8 cellular contexts compared by ENCODE assay signal in the genomic region with DNA sequence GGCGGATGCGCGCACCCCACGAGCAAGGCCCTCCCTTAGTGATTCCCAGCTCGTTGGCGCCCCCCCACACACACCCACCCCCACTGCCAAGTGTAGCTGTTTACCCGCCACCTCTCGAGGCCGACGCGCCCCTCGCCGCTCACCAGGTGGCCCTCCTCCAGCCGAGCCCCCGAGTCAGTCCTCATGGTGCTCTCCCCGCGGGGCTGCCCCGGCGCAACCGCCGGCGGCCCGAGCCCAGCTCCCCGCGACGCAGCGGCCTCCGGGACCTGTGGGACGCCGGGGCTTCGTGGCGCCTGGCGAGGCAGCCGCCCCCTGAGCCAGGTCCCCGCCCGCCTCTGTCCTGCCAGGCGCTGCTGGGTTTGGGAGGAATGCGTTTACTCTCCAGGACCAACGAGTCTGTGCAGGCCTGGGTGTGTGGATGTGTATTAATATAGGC. TPM values are rescaled to one million over a fixed set of nuclear protein-coding genes. Genes with fewer than 3 reads are reported as not detected.
DNase-seq lines count a peak whose midpoint lies in the region; ATAC-seq, FAIRE-seq and TF ChIP-seq lines count a peak whose summit lies in the region.

A gene with protein sequence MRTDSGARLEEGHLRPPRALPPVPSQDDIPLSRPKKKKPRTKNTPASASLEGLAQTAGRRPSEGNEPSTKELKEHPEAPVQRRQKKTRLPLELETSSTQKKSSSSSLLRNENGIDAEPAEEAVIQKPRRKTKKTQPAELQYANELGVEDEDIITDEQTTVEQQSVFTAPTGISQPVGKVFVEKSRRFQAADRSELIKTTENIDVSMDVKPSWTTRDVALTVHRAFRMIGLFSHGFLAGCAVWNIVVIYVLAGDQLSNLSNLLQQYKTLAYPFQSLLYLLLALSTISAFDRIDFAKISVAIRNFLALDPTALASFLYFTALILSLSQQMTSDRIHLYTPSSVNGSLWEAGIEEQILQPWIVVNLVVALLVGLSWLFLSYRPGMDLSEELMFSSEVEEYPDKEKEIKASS (minus strand): TSS at position 288 of the 436 bp plus-strand sequence. CDS start 103 bp downstream, at position 185.

- peak; percentile 41 for ATAC-seq in HG02943 (IDR thresholded peaks at IDR 0.05; ENCODE audit: low read depth, unreplicated experiment)

- 0% methylated on average over 7 of the region's 39 CpGs for WGBS in hepatocyte (ENCODE audit: low lambda C conversion rate, missing lambda C conversion rate)

- POLR2A ChIA-PET in A673 (lab: Charles Lee; ENCODE audit: low non-redundant PET) (no interaction called here), OCI-LY7 (lab: Charles Lee) (interaction anchor here (0.6 to 1.6 kb wide), 10 partner anchors 8 to 398 kb away, joined by 3 to 8 read pairs (median 3); partner anchors contain the start of gene ALS2)

- BruUV-seq in A673 (replicated peaks; lab: Mats Ljungman, UMichigan) (no TSS peak), OCI-LY7 (replicated peaks; lab: Mats Ljungman, UMichigan) (no TSS peak)

- no peaks in the 10 kb centered on the region for H3K9me3 ChIP-seq in A673 (ENCODE audit: low read depth, low read length, poor library complexity, severe bottlenecking)
- H3K9me3 ChIP-seq in OCI-LY7 (ENCODE audit: low read length), result no peaks in the 10 kb centered on the region
- H3K9me3 ChIP-seq in hepatocyte (ENCODE audit: low read depth), result no peaks in the 10 kb centered on the region

- intact Hi-C loops in A673 (cut with micrococcal nuclease; ENCODE audit: unreplicated experiment), result loop anchor here (10.0 kb wide), 1 partner anchor 408 kb away; no protein-coding TSS in a partner anchor
- intact Hi-C loops in OCI-LY7 (cut with micrococcal nuclease; ENCODE audit: unreplicated experiment), result loop anchor here (2.0 to 5.0 kb wide), 3 partner anchors 192 to 410 kb away; partner anchors contain the start of genes CASP8, STRADB and TRAK2

- H3K79me2 ChIP-seq in OCI-LY7 (ENCODE audit: insufficient read depth, low read depth, low read length) (peaks cover 26% of the 10 kb centered on the region), hepatocyte (peaks cover 8% of the 10 kb centered on the region)

- DNase-seq in A673 (ENCODE audit: low spot score) (peak; percentile 51), GM12892 (ENCODE audit: insufficient read length) (peak; percentile 48), OCI-LY7 (ENCODE audit: low spot score) (peak; percentile 73), anterior cingulate cortex (lab: John Stamatoyannopoulos, UW) (peak in 30 of 58 donors; percentile 29 to 85 (median 62)), hepatocyte (ENCODE audit: low spot score) (peak; percentile 68), renal cortical epithelial cell (ENCODE audit: low read depth) (no peak), DMS153 (lab: John Stamatoyannopoulos, UW) (no peak)

- CTCF ChIA-PET in A673 (lab: Charles Lee) (no interaction called here), OCI-LY7 (lab: Charles Lee; ENCODE audit: unreplicated experiment) (interaction anchor here (0.6 kb wide), 1 partner anchor 1371 kb away, joined by 3 read pairs; no protein-coding TSS in a partner anchor)

- H3K4me2 ChIP-seq in OCI-LY7 (ENCODE audit: low read length) (peak within 1 kb of the TSS; percentile 72), hepatocyte (peak within 1 kb of the TSS; percentile 86)

- H4K20me1 ChIP-seq in OCI-LY7 (ENCODE audit: insufficient read depth, low read length) (no peaks in the 10 kb centered on the region), hepatocyte (ENCODE audit: insufficient read depth, poor library complexity, severe bottlenecking) (no peaks in the 10 kb centered on the region)

- no peak for TF ChIP-seq CTCF in A673 (conservative IDR thresholded peaks at IDR 0.05; ENCODE audit: low read depth, low read length)
- peak; percentile 61 for TF ChIP-seq CTCF in OCI-LY7 (conservative IDR thresholded peaks at IDR 0.05; ENCODE audit: low read length)
- TF ChIP-seq CTCF in hepatocyte (IDR thresholded peaks at IDR 0.05; ENCODE audit: poor library complexity), result no peak

- H3K36me3 ChIP-seq in A673 (ENCODE audit: insufficient read depth, low read length, poor library complexity, severe bottlenecking) (no peaks in the 10 kb centered on the region), OCI-LY7 (ENCODE audit: insufficient read depth, low read length) (peaks cover 11% of the 10 kb centered on the region), hepatocyte (replicated peaks; ENCODE audit: insufficient read depth, low read depth) (no peaks in the 10 kb centered on the region)

- FAIRE-seq in GM12892 (lab: Jason Lieb, UNC), result peak; percentile 90

- no peaks in the 10 kb centered on the region for H3K27me3 ChIP-seq in A673 (replicated peaks; ENCODE audit: insufficient read depth, low read depth, low read length, poor library complexity)
- H3K27me3 ChIP-seq in hepatocyte, result no peaks in the 10 kb centered on the region

- H3K27ac ChIP-seq in A673 (ENCODE audit: low read depth, low read length, poor library complexity, severe bottlenecking) (peak within 1 kb of the TSS; percentile 84), OCI-LY7 (ENCODE audit: low read depth, low read length, poor library complexity, severe bottlenecking) (peak within 1 kb of the TSS; percentile 75), hepatocyte (peak within 1 kb of the TSS; percentile 97)

- peak within 1 kb of the TSS; percentile 85 for H2AFZ ChIP-seq in OCI-LY7 (ENCODE audit: low read length)
- peak within 1 kb of the TSS; percentile 90 for H2AFZ ChIP-seq in hepatocyte

- peaks cover 16% of the 10 kb centered on the region for H3K4me1 ChIP-seq in A673 (ENCODE audit: insufficient read depth, low read length, poor library complexity, severe bottlenecking)
- peaks cover 22% of the 10 kb centered on the region for H3K4me1 ChIP-seq in OCI-LY7 (ENCODE audit: insufficient read depth, low read length, poor library complexity, severe bottlenecking)
- peaks cover 5% of the 10 kb centered on the region for H3K4me1 ChIP-seq in hepatocyte (ENCODE audit: insufficient read depth)

- no peaks in the 10 kb centered on the region for H3K9me2 ChIP-seq in OCI-LY7 (ENCODE audit: insufficient read depth, low read length)
- no peaks in the 10 kb centered on the region for H3K9me2 ChIP-seq in hepatocyte (replicated peaks; ENCODE audit: insufficient read depth)

- H3K4me3 ChIP-seq in A673 (ENCODE audit: low read depth, low read length, poor library complexity, severe bottlenecking) (peak within 1 kb of the TSS; percentile 83), OCI-LY7 (ENCODE audit: low read depth, low read length, poor library complexity, severe bottlenecking) (peak within 1 kb of the TSS; percentile 97), hepatocyte (peak within 1 kb of the TSS; percentile 94)

- peak; percentile 46; the same call in 1 of the 2 replicates for TF ChIP-seq POLR2A in GM12892 (IDR thresholded peaks at IDR 0.05; ENCODE audit: low read depth, low read length)

RNA-seq across cellular contexts. Expression of the gene that starts here (rescaled TPM):
- total RNA-seq in A673 (2021), result 66.8 and 70.4 TPM in 2 replicates
- 12.8 TPM for polyA plus RNA-seq in GM12892 (2012; ENCODE audit: missing spikeins)
- total RNA-seq in OCI-LY7 (2014; rRNA removed; shearing (Covaris generic)), result 23.4 and 26.8 TPM in 2 replicates
- 29.2 and 30.5 TPM in 2 replicates for total RNA-seq in OCI-LY7 (2022)
- total RNA-seq in hepatocyte, result 33.2 and 33.6 TPM in 2 replicates
- polyA plus RNA-seq in hepatocyte, result 26.9 TPM in 2 replicates
- 24.7 and 31.4 TPM in 2 replicates for total RNA-seq in renal cortical epithelial cell

Comparison
In these comparisons a context has a peak if more than half of its experiments do, and no peak if none do; other contexts are left out.
1. DNase-seq: peak in A673 (single experiment), GM12892 (single experiment), OCI-LY7 (single experiment), anterior cingulate cortex (30 of 58) and hepatocyte (single experiment); none in renal cortical epithelial cell (single experiment) and DMS153 (single experiment).
2. Peak in every context shown above with its lines, with median percentiles within 50 percentile points of each other: H3K27ac ChIP-seq and H3K4me3 ChIP-seq.